ENCODE assay signal across 18 cellular contexts in genomic region chr9:126162611-126163381, GRCh38.
DNase-seq lines count a peak whose midpoint lies in the region; ATAC-seq and TF ChIP-seq lines count a peak whose summit lies in the region.
"Had no signal": no experiment of that assay in that cellular context is flagged by ENCODE, and none has a peak within 500 bp of the region (broad histone marks: within the 10 kb centered on the region; RNA-seq: fewer than 3 reads in every experiment).

No MANE protein-coding gene starts in this region.

- H3K4me3 Mint-ChIP-seq in activated T-cell treated with anti-CD3 and anti-CD28 coated beads, Interleukin-2, amount 50 U/mL, for 24 hours, result no peak overlapping the region

- H3K4me3 ChIP-seq in lower lobe of right lung (no peak overlapping the region), upper lobe of right lung (no peak overlapping the region), breast epithelium (no peak overlapping the region)
- H3K4me3 ChIP-seq: A549 had no signal

- H3K9me3 ChIP-seq in lower lobe of right lung, result no peaks in the 10 kb centered on the region
- no peaks in the 10 kb centered on the region for H3K9me3 ChIP-seq in upper lobe of right lung
- no peaks in the 10 kb centered on the region for H3K9me3 ChIP-seq in breast epithelium
- H3K9me3 ChIP-seq: A549 had no signal

- H3K4me1 ChIP-seq in lower lobe of right lung, result no peaks in the 10 kb centered on the region
- no peaks in the 10 kb centered on the region for H3K4me1 ChIP-seq in upper lobe of right lung
- no peaks in the 10 kb centered on the region for H3K4me1 ChIP-seq in breast epithelium
- H3K4me1 ChIP-seq: A549 had no signal

- peaks cover 9% of the 10 kb centered on the region for H3K27me3 ChIP-seq in lower lobe of right lung (ENCODE audit: low read depth)
- peaks cover 9% of the 10 kb centered on the region for H3K27me3 ChIP-seq in upper lobe of right lung
- peaks cover 0 to 5% of the 10 kb centered on the region in 2 donors for H3K27me3 ChIP-seq in breast epithelium

- ATAC-seq in lower lobe of right lung, result no peak
- ATAC-seq in upper lobe of right lung, result no peak
- ATAC-seq: A549 had no signal

- no peaks in the 10 kb centered on the region for H3K36me3 Mint-ChIP-seq in activated T-cell treated with anti-CD3 and anti-CD28 coated beads, Interleukin-2, amount 50 U/mL, for 24 hours (ENCODE audit: low read depth)

- no peaks in the 10 kb centered on the region for H3K9me3 Mint-ChIP-seq in activated T-cell treated with anti-CD3 and anti-CD28 coated beads, Interleukin-2, amount 50 U/mL, for 24 hours

- no peak overlapping the region for H3K27ac ChIP-seq in lower lobe of right lung
- H3K27ac ChIP-seq in upper lobe of right lung, result no peak overlapping the region
- no peak overlapping the region for H3K27ac ChIP-seq in breast epithelium
- H3K27ac ChIP-seq: A549 had no signal

- H3K4me1 Mint-ChIP-seq in activated T-cell treated with anti-CD3 and anti-CD28 coated beads, Interleukin-2, amount 50 U/mL, for 24 hours (ENCODE audit: low read depth), result no peaks in the 10 kb centered on the region

- H3K36me3 ChIP-seq in lower lobe of right lung (no peaks in the 10 kb centered on the region), upper lobe of right lung (no peaks in the 10 kb centered on the region), breast epithelium (no peaks in the 10 kb centered on the region)

- intact Hi-C loops in lower lobe of right lung (cut with DNase I) (no loop called here), upper lobe of right lung (cut with DNase I) (no loop called here), breast epithelium (cut with DNase I; ENCODE audit: low total_unique reads) (no loop called here)

- no peak for TF ChIP-seq POLR2A in breast epithelium (IDR thresholded peaks at IDR 0.05)

- H3K27me3 Mint-ChIP-seq in activated T-cell treated with anti-CD3 and anti-CD28 coated beads, Interleukin-2, amount 50 U/mL, for 24 hours, result peaks cover 13% of the 10 kb centered on the region

- TF ChIP-seq CTCF in GM20000 (IDR thresholded peaks at IDR 0.05; ENCODE audit: extremely low read depth, missing control alignments) (no peak), lower lobe of right lung (IDR thresholded peaks at IDR 0.05) (no peak), upper lobe of right lung (IDR thresholded peaks at IDR 0.05) (no peak), breast epithelium (IDR thresholded peaks at IDR 0.05) (no peak)

- H3K27ac Mint-ChIP-seq in activated T-cell treated with anti-CD3 and anti-CD28 coated beads, Interleukin-2, amount 50 U/mL, for 24 hours, result no peak overlapping the region

- DNase-seq in activated T-cell treated with anti-CD3 and anti-CD28 coated beads, Interleukin-2, amount 50 U/mL, for 24 hours, result peak; percentile 25
- DNase-seq in activated T-cell treated with anti-CD3 and anti-CD28 coated beads for 4 hours, result no peak
- DNase-seq in GM20000 (ENCODE audit: low spot score), result peak; percentile 0
- peak; percentile 31 for DNase-seq in lower lobe of right lung
- peak; percentile 56 for DNase-seq in upper lobe of right lung
- DNase-seq in DMS53 (lab: John Stamatoyannopoulos, UW), result no peak
- no peak for DNase-seq in activated naive CD4-positive, alpha-beta T cell (lab: John Stamatoyannopoulos, UW)
- no peak for DNase-seq in breast epithelium (ENCODE audit: low spot score in 2 of 2)
- DNase-seq: COR-L47, DMS153, EL, IMR-90, Karpas-422, MM.1S, NCI-H1092 treated with DMSO at 0.1 percent for 48 hours, NCI-H2227 treated with DMSO at 0.1 percent for 48 hours, NCI-H524 had no signal

Comparison
In these comparisons a context has a peak if more than half of its experiments do, and no peak if none do; other contexts are left out.
1. DNase-seq: peak in activated T-cell treated with anti-CD3 and anti-CD28 coated beads, Interleukin-2, amount 50 U/mL, for 24 hours (single experiment), GM20000 (single experiment), lower lobe of right lung (single experiment) and upper lobe of right lung (single experiment); none in activated T-cell treated with anti-CD3 and anti-CD28 coated beads for 4 hours (single experiment), DMS53 (single experiment), activated naive CD4-positive, alpha-beta T cell (0 of 4) and breast epithelium (0 of 2).